ENCODE assay signal across 8 cellular contexts in the genomic region with DNA sequence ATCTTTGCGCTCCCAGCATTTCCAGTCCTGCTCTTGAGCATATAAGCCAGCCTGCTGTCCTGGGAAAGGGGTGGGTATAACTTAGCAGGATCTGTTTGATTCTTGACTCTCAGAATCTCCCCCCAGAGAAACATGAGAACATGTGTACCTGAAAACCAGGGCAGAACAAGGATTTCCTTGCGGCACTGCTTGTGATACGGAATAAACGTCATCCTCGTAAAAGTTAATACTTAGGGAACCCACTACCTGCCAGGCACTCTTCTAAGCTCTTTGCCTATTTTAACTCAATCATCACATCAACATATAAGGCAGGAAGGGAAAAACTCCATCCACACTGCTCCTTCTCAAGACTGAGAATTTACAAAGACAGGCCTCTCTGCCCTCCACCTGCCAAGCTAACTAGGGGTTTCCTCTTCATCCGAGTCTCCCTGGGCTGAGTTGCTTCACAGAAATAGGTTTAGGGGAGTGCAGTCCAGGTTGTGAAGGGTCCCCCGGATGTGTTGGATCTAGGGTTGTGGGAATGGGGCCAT. TPM values are rescaled to one million over a fixed set of nuclear protein-coding genes. Genes with fewer than 3 reads are reported as not detected.
DNase-seq lines count a peak whose midpoint lies in the region; ATAC-seq, FAIRE-seq and TF ChIP-seq lines count a peak whose summit lies in the region.

No MANE protein-coding gene starts in this region.

- POLR2A ChIA-PET in activated CD4-positive, alpha-beta T cell treated with anti-CD3 and anti-CD28 coated beads, Interleukin-2, amount 10 ng/mL, durations not matched to agents 7 days and 5 days (lab: Charles Lee), result no interaction called here

- H3K27ac ChIP-seq in kidney (ENCODE audit: low read depth in 2 of 2, low read length in 2 of 2) (peak overlapping the region in 1 of 2 donors; percentile 97), suprapubic skin (peak overlapping the region; percentile 97)

- TF ChIP-seq EP300 in suprapubic skin (IDR thresholded peaks at IDR 0.05), result no peak

- TF ChIP-seq POLR2A in suprapubic skin (IDR thresholded peaks at IDR 0.05), result no peak

- H3K36me3 ChIP-seq in kidney (ENCODE audit: control insufficient read depth in 1 of 2, insufficient read depth in 2 of 2, low read length in 2 of 2) (no peaks in the 10 kb centered on the region), suprapubic skin (no peaks in the 10 kb centered on the region)

- H3K4me1 ChIP-seq in kidney (ENCODE audit: control insufficient read depth in 1 of 2, insufficient read depth in 1 of 2, low read depth in 1 of 2, low read length in 2 of 2) (peaks cover 0 to 9% of the 10 kb centered on the region in 2 donors), suprapubic skin (peaks cover 14% of the 10 kb centered on the region)

- DNase-seq in activated CD4-positive, alpha-beta T cell treated with anti-CD3 and anti-CD28 coated beads, Interleukin-2, amount 10 ng/mL, durations not matched to agents 7 days and 5 days, result no peak
- DNase-seq in activated CD4-positive, alpha-beta T cell treated with anti-CD3 and anti-CD28 coated beads for 1 hour, result no peak
- DNase-seq in activated naive CD8-positive, alpha-beta T cell treated with anti-CD3 and anti-CD28 coated beads, Interleukin-2, amount 50 U/mL, for 24 hours, result no peak
- DNase-seq in kidney, result no peak
- DNase-seq in suprapubic skin (ENCODE audit: low spot score in 2 of 2), result no peak
- DNase-seq in cerebellar nuclear complex (lab: John Stamatoyannopoulos, UW), result no peak
- no peak for DNase-seq in cortex of kidney (lab: John Stamatoyannopoulos, UW)
- no peak for DNase-seq in germinal center (ENCODE audit: low spot score)

- peak overlapping the region in 1 of 2 donors; percentile 51 for H3K9ac ChIP-seq in kidney (ENCODE audit: low read length in 2 of 2)

- ATAC-seq in activated naive CD8-positive, alpha-beta T cell treated with anti-CD3 and anti-CD28 coated beads, Interleukin-2, amount 50 U/mL, for 24 hours, result no peak

- no peak for FAIRE-seq in kidney (lab: Jason Lieb, UNC)

- H3K27me3 Mint-ChIP-seq in activated CD4-positive, alpha-beta T cell treated with anti-CD3 and anti-CD28 coated beads, Interleukin-2, amount 10 ng/mL, durations not matched to agents 7 days and 5 days, result no peaks in the 10 kb centered on the region
- H3K27me3 Mint-ChIP-seq in activated naive CD8-positive, alpha-beta T cell treated with anti-CD3 and anti-CD28 coated beads, Interleukin-2, amount 50 U/mL, for 24 hours, result no peaks in the 10 kb centered on the region

- H3K4me1 Mint-ChIP-seq in activated CD4-positive, alpha-beta T cell treated with anti-CD3 and anti-CD28 coated beads, Interleukin-2, amount 10 ng/mL, durations not matched to agents 7 days and 5 days, result peaks cover 27% of the 10 kb centered on the region
- peaks cover 17% of the 10 kb centered on the region for H3K4me1 Mint-ChIP-seq in activated naive CD8-positive, alpha-beta T cell treated with anti-CD3 and anti-CD28 coated beads, Interleukin-2, amount 50 U/mL, for 24 hours

- no peaks in the 10 kb centered on the region for H3K9me3 Mint-ChIP-seq in activated CD4-positive, alpha-beta T cell treated with anti-CD3 and anti-CD28 coated beads, Interleukin-2, amount 10 ng/mL, durations not matched to agents 7 days and 5 days
- H3K9me3 Mint-ChIP-seq in activated naive CD8-positive, alpha-beta T cell treated with anti-CD3 and anti-CD28 coated beads, Interleukin-2, amount 50 U/mL, for 24 hours, result no peaks in the 10 kb centered on the region

- H3K9me3 ChIP-seq in kidney (ENCODE audit: control insufficient read depth in 1 of 2, low read length in 2 of 2) (no peaks in the 10 kb centered on the region), suprapubic skin (no peaks in the 10 kb centered on the region)

- peak overlapping the region; percentile 87 for H3K4me3 Mint-ChIP-seq in activated CD4-positive, alpha-beta T cell treated with anti-CD3 and anti-CD28 coated beads, Interleukin-2, amount 10 ng/mL, durations not matched to agents 7 days and 5 days
- peak overlapping the region; percentile 84 for H3K4me3 Mint-ChIP-seq in activated naive CD8-positive, alpha-beta T cell treated with anti-CD3 and anti-CD28 coated beads, Interleukin-2, amount 50 U/mL, for 24 hours

- intact Hi-C loops in kidney (cut with DNase I), result no loop called here

- peaks cover 11% of the 10 kb centered on the region for H3K36me3 Mint-ChIP-seq in activated CD4-positive, alpha-beta T cell treated with anti-CD3 and anti-CD28 coated beads, Interleukin-2, amount 10 ng/mL, durations not matched to agents 7 days and 5 days (ENCODE audit: low read depth)
- H3K36me3 Mint-ChIP-seq in activated naive CD8-positive, alpha-beta T cell treated with anti-CD3 and anti-CD28 coated beads, Interleukin-2, amount 50 U/mL, for 24 hours (ENCODE audit: low read depth), result peaks cover 6% of the 10 kb centered on the region

- 38% methylated on average over 7 of the region's 7 CpGs for WGBS in suprapubic skin

- peak overlapping the region; percentile 94 for H3K27ac Mint-ChIP-seq in activated CD4-positive, alpha-beta T cell treated with anti-CD3 and anti-CD28 coated beads, Interleukin-2, amount 10 ng/mL, durations not matched to agents 7 days and 5 days
- H3K27ac Mint-ChIP-seq in activated naive CD8-positive, alpha-beta T cell treated with anti-CD3 and anti-CD28 coated beads, Interleukin-2, amount 50 U/mL, for 24 hours, result peak overlapping the region; percentile 64

- H3K4me3 ChIP-seq in kidney (ENCODE audit: low read length in 2 of 2) (peak overlapping the region; percentile 16 to 77), suprapubic skin (peak overlapping the region; percentile 100)

- CTCF ChIA-PET in activated CD4-positive, alpha-beta T cell treated with anti-CD3 and anti-CD28 coated beads, Interleukin-2, amount 10 ng/mL, durations not matched to agents 7 days and 5 days (lab: Charles Lee), result no interaction called here

- no peaks in the 10 kb centered on the region for H3K27me3 ChIP-seq in suprapubic skin

- TF ChIP-seq CTCF in kidney (IDR thresholded peaks at IDR 0.05; ENCODE audit: borderline replicate concordance, extremely low read depth, insufficient read depth) (no peak), suprapubic skin (IDR thresholded peaks at IDR 0.05) (no peak)

RNA-seq across cellular contexts. Expression of a gene that starts 1.1 kb away (rescaled TPM):
- total RNA-seq in activated CD4-positive, alpha-beta T cell treated with anti-CD3 and anti-CD28 coated beads, Interleukin-2, amount 10 ng/mL, durations not matched to agents 7 days and 5 days, result 10 to 100 TPM; 21.4 to 24.4 TPM
- total RNA-seq in kidney (11.5 TPM), suprapubic skin (10 to 100 TPM; 10.1 to 19.1 (median 11.8) TPM)
- 10.8 TPM for polyA plus RNA-seq in kidney (ENCODE audit: insufficient read depth, low read depth, low replicate concordance)

RNA-seq across cellular contexts. Expression of a gene that starts 23.7 kb away (rescaled TPM):
- under 1 TPM in 1 of 2 experiments, not detected in 1; 0.50 TPM for total RNA-seq in activated CD4-positive, alpha-beta T cell treated with anti-CD3 and anti-CD28 coated beads, Interleukin-2, amount 10 ng/mL, durations not matched to agents 7 days and 5 days
- total RNA-seq in kidney (0.22 TPM), suprapubic skin (not detected)
- polyA plus RNA-seq in kidney (ENCODE audit: insufficient read depth, low read depth, low replicate concordance), result not detected

RNA-seq across cellular contexts. Expression of a gene that starts 24.4 kb away (rescaled TPM):
- 10 to 100 TPM; 21.6 to 28.8 TPM for total RNA-seq in activated CD4-positive, alpha-beta T cell treated with anti-CD3 and anti-CD28 coated beads, Interleukin-2, amount 10 ng/mL, durations not matched to agents 7 days and 5 days
- total RNA-seq in kidney (33.8 TPM), suprapubic skin (10 to 100 TPM; 40.4 to 65.7 (median 57.8) TPM)
- 83.4 TPM for polyA plus RNA-seq in kidney (ENCODE audit: insufficient read depth, low read depth, low replicate concordance)

RNA-seq across cellular contexts. Expression of a gene that starts 34.1 kb away (rescaled TPM):
- not detected for total RNA-seq in activated CD4-positive, alpha-beta T cell treated with anti-CD3 and anti-CD28 coated beads, Interleukin-2, amount 10 ng/mL, durations not matched to agents 7 days and 5 days
- total RNA-seq in kidney, result 47.8 TPM
- polyA plus RNA-seq in kidney (ENCODE audit: insufficient read depth, low read depth, low replicate concordance), result 42.2 TPM
- total RNA-seq in suprapubic skin, result 10 to 100 TPM; 19.9 to 31.6 (median 24.2) TPM

RNA-seq across cellular contexts. Expression of a gene that starts 54.5 kb away (rescaled TPM):
- 10 to 100 TPM; 52.2 to 53.9 TPM for total RNA-seq in activated CD4-positive, alpha-beta T cell treated with anti-CD3 and anti-CD28 coated beads, Interleukin-2, amount 10 ng/mL, durations not matched to agents 7 days and 5 days
- 47.5 TPM for total RNA-seq in kidney
- 72.4 TPM for polyA plus RNA-seq in kidney (ENCODE audit: insufficient read depth, low read depth, low replicate concordance)
- total RNA-seq in suprapubic skin, result 10 to 100 TPM; 30.6 to 55.3 (median 41.1) TPM
